9 cellular contexts compared by ENCODE assay signal in genomic region chr1:154968731-154969130, GRCh38. TPM values are rescaled to one million over a fixed set of nuclear protein-coding genes. Genes with fewer than 3 reads are reported as not detected.
A peak's percentile ranks its signal among the peaks of the same experiment; 100 is the strongest.
DNase-seq lines count a peak whose midpoint lies in the region; ATAC-seq and TF ChIP-seq lines count a peak whose summit lies in the region.
"Had no signal": no experiment of that assay in that cellular context is flagged by ENCODE, and none has a peak within 500 bp of the region (broad histone marks: within the 10 kb centered on the region; RNA-seq: fewer than 3 reads in every experiment).

No MANE protein-coding gene starts in this region.

- peaks cover 53 to 61% (median 58%) of the 10 kb centered on the region in 11 experiments for H3K36me3 ChIP-seq in BLaER1 treated with 17β-estradiol and CSF1 and Interleukin-3, amounts not matched to agents 10 nM and 100 nM
- H3K36me3 ChIP-seq in PC-9 (ENCODE audit: low read depth) (peaks cover 33% of the 10 kb centered on the region), osteoblast (ENCODE audit: insufficient read depth, low read length) (peaks cover 45% of the 10 kb centered on the region)

- TF ChIP-seq POLR2A in erythroblast (IDR thresholded peaks at IDR 0.05; ENCODE audit: low read length): no peak

- H3K79me2 ChIP-seq in PC-9 (ENCODE audit: low read depth) (peaks cover 41% of the 10 kb centered on the region), osteoblast (ENCODE audit: insufficient read depth, low read length) (peaks cover 56% of the 10 kb centered on the region)

- no peaks in the 10 kb centered on the region for H3K9me2 ChIP-seq in PC-9 (ENCODE audit: insufficient read depth)

- BruUV-seq in PC-9 (replicated peaks; lab: Mats Ljungman, UMichigan): no TSS peak

- no peaks in the 10 kb centered on the region for H3K9me3 ChIP-seq in BLaER1 treated with 17β-estradiol and CSF1 and Interleukin-3, amounts not matched to agents 10 nM and 100 nM (replicated peaks in 1 of 11)
- no peaks in the 10 kb centered on the region for H3K9me3 ChIP-seq in PC-9 (ENCODE audit: insufficient read depth, low read depth)
- no peaks in the 10 kb centered on the region for H3K9me3 ChIP-seq in osteoblast (ENCODE audit: low read depth, low read length)

- ATAC-seq in HG02623 (IDR thresholded peaks at IDR 0.05; ENCODE audit: unreplicated experiment) (no peak), GM21515 (IDR thresholded peaks at IDR 0.05; ENCODE audit: unreplicated experiment) (no peak)

- peak overlapping the region; percentile 89 to 100 (median 98) for H3K4me2 ChIP-seq in BLaER1 treated with 17β-estradiol and CSF1 and Interleukin-3, amounts not matched to agents 10 nM and 100 nM
- H3K4me2 ChIP-seq in PC-9 (peak overlapping the region; percentile 93), osteoblast (ENCODE audit: insufficient read depth, low read length) (peak overlapping the region; percentile 99)

- H3K4me3 ChIP-seq in BLaER1 treated with 17β-estradiol and CSF1 and Interleukin-3, amounts not matched to agents 10 nM and 100 nM: peak overlapping the region in 7 of 10 experiments; percentile 43 to 76 (median 62); a peak in 13 of 20 replicates
- H3K4me3 ChIP-seq in PC-9 (peak overlapping the region; percentile 87; the same call in 1 of the 2 replicates), epithelial cell of esophagus (ENCODE audit: low read length) (peak overlapping the region; percentile 96), osteoblast (ENCODE audit: insufficient read depth, low read length) (peak overlapping the region; percentile 83)

- peaks cover 64% of the 10 kb centered on the region for H3F3A ChIP-seq in PC-9 (ENCODE audit: insufficient read depth, low read depth)

- POLR2A ChIA-PET in PC-9 (lab: Charles Lee; ENCODE audit: unreplicated experiment): no interaction called here

- TF ChIP-seq CTCF in PC-9 (conservative IDR thresholded peaks at IDR 0.05): no peak
- TF ChIP-seq CTCF in epithelial cell of esophagus (IDR thresholded peaks at IDR 0.05; ENCODE audit: insufficient read depth, low read depth, low read length, missing control alignments): no peak
- no peak for TF ChIP-seq CTCF in osteoblast (IDR thresholded peaks at IDR 0.05; ENCODE audit: extremely low read depth, low read depth, low read length)

- H2AFZ ChIP-seq in PC-9: no peak overlapping the region
- no peak overlapping the region for H2AFZ ChIP-seq in osteoblast (ENCODE audit: low read length)

- H3K27me3 ChIP-seq in BLaER1 treated with 17β-estradiol and CSF1 and Interleukin-3, amounts not matched to agents 10 nM and 100 nM: no peaks in the 10 kb centered on the region
- H3K27me3 ChIP-seq in PC-9 (ENCODE audit: insufficient read depth, low read depth) (no peaks in the 10 kb centered on the region), osteoblast (ENCODE audit: insufficient read depth, low read length) (no peaks in the 10 kb centered on the region)

- CTCF ChIA-PET in PC-9 (lab: Charles Lee): interaction anchor here (0.5 kb wide), 1 partner anchor 617 kb away, joined by 4 read pairs; no protein-coding TSS in a partner anchor

- intact Hi-C loops in PC-9 (cut with micrococcal nuclease; ENCODE audit: unreplicated experiment): no loop called here

- peak overlapping the region; percentile 65 to 99 (median 79) for H3K9ac ChIP-seq in BLaER1 treated with 17β-estradiol and CSF1 and Interleukin-3, amounts not matched to agents 10 nM and 100 nM

- peak overlapping the region in 10 of 11 experiments; percentile 49 to 90 (median 78); a peak in 17 of 22 replicates for H3K27ac ChIP-seq in BLaER1 treated with 17β-estradiol and CSF1 and Interleukin-3, amounts not matched to agents 10 nM and 100 nM
- no peak overlapping the region for H3K27ac ChIP-seq in PC-9
- peak overlapping the region; percentile 97 for H3K27ac ChIP-seq in osteoblast (ENCODE audit: low read depth, low read length)

- no peak for DNase-seq in PC-9
- DNase-seq in epithelial cell of esophagus (ENCODE audit: low read depth): no peak
- peak; percentile 68 for DNase-seq in osteoblast (ENCODE audit: insufficient read length, low spot score, missing footprints)
- no peak for DNase-seq in NCI-H2029 treated with DMSO at 0.1 percent for 48 hours (lab: John Stamatoyannopoulos, UW)
- DNase-seq in erythroblast (lab: John Stamatoyannopoulos, UW): no peak
- DNase-seq: NCI-H146 had no signal

- H4K20me1 ChIP-seq in BLaER1 treated with 17β-estradiol and CSF1 and Interleukin-3, amounts not matched to agents 10 nM and 100 nM: peaks cover 26 to 82% (median 44%) of the 10 kb centered on the region in 11 experiments; a peak in 19 of 22 replicates
- H4K20me1 ChIP-seq in PC-9 (ENCODE audit: insufficient read depth) (no peaks in the 10 kb centered on the region), osteoblast (ENCODE audit: insufficient read depth, low read length) (peaks cover 39% of the 10 kb centered on the region)

- peaks cover 51 to 96% (median 74%) of the 10 kb centered on the region in 10 experiments for H3K4me1 ChIP-seq in BLaER1 treated with 17β-estradiol and CSF1 and Interleukin-3, amounts not matched to agents 10 nM and 100 nM
- peaks cover 44% of the 10 kb centered on the region for H3K4me1 ChIP-seq in PC-9 (replicated peaks; ENCODE audit: insufficient read depth)
- H3K4me1 ChIP-seq in osteoblast (ENCODE audit: insufficient read depth, low read length): peaks cover 57% of the 10 kb centered on the region

RNA-seq across cellular contexts. Expression of gene SHC1, which starts 1.8 kb away (rescaled TPM):
- 162 and 210 TPM in 2 replicates for total RNA-seq in PC-9 (2021)
- total RNA-seq in osteoblast: 230 and 239 TPM in 2 replicates

RNA-seq across cellular contexts. Expression of gene CKS1B, which starts 5.8 kb away (rescaled TPM):
- total RNA-seq in PC-9 (2021) (236 and 300 TPM in 2 replicates), osteoblast (23.2 and 23.3 TPM in 2 replicates)

RNA-seq across cellular contexts. Expression of gene PYGO2, which starts 7.1 kb away (rescaled TPM):
- total RNA-seq in PC-9 (2021): 30.0 and 33.2 TPM in 2 replicates
- 12.1 and 18.5 TPM in 2 replicates for total RNA-seq in osteoblast

RNA-seq across cellular contexts. Expression of gene PBXIP1, which starts 12.8 kb away (rescaled TPM):
- total RNA-seq in PC-9 (2021): 36.3 and 40.2 TPM in 2 replicates
- 90.1 and 92.8 TPM in 2 replicates for total RNA-seq in osteoblast

RNA-seq across cellular contexts. Expression of gene FLAD1, which starts 14.4 kb away (rescaled TPM):
- total RNA-seq in PC-9 (2021): 47.9 and 54.2 TPM in 2 replicates
- 17.1 and 20.6 TPM in 2 replicates for total RNA-seq in osteoblast
